Comparison of ENCODE assay signal across 2 cellular contexts in genomic region chr4:40238700-40239548, GRCh38.
TF ChIP-seq lines count a peak whose summit lies in the region.

No MANE protein-coding gene starts in this region.

TF ChIP-seq in IMR-90, 13 proteins besides CTCF, POLR2A, EP300 and RAD21:
- no peak for TF ChIP-seq CHD1 (IDR thresholded peaks at IDR 0.05; ENCODE audit: low read depth, low read length)
- TF ChIP-seq RCOR1 (IDR thresholded peaks at IDR 0.05; ENCODE audit: insufficient replicate concordance, low read length) = no peak
- no peak for TF ChIP-seq FOS (IDR thresholded peaks at IDR 0.05; ENCODE audit: low read depth, low read length)
- TF ChIP-seq SMC3 (IDR thresholded peaks at IDR 0.05; ENCODE audit: low read depth, low read length) = no peak
- TF ChIP-seq CEBPB (IDR thresholded peaks at IDR 0.05; ENCODE audit: low read depth, low read length) = no peak
- TF ChIP-seq MAFK (IDR thresholded peaks at IDR 0.05; ENCODE audit: low read depth, low read length) = no peak
- TF ChIP-seq NFE2L2 (IDR thresholded peaks at IDR 0.05; ENCODE audit: low read depth, low read length) = no peak
- TF ChIP-seq RFX5 (IDR thresholded peaks at IDR 0.05; ENCODE audit: low read depth, low read length) = no peak
- TF ChIP-seq MXI1 (IDR thresholded peaks at IDR 0.05; ENCODE audit: borderline replicate concordance, low read depth, low read length) = no peak
TF ChIP-seq in IMR-90: peak in this region for 0.

TF ChIP-seq in H1, 55 proteins besides CTCF, POLR2A, EP300 and RAD21:
- no peak for TF ChIP-seq CBX8 (IDR thresholded peaks at IDR 0.05; ENCODE audit: borderline replicate concordance, low read depth, low read length)
- no peak for TF ChIP-seq SUZ12 (IDR thresholded peaks at IDR 0.05; ENCODE audit: low read length)
- no peak for TF ChIP-seq SP1 (IDR thresholded peaks at IDR 0.05; ENCODE audit: low read depth, low read length)
- no peak for TF ChIP-seq CBX5 (IDR thresholded peaks at IDR 0.05; ENCODE audit: low read depth, low read length)
- TF ChIP-seq KDM4A (IDR thresholded peaks at IDR 0.05; ENCODE audit: low read depth, low read length, severe bottlenecking) = no peak
- TF ChIP-seq TEAD4 (IDR thresholded peaks at IDR 0.05; ENCODE audit: low read depth, low read length) = no peak
- TF ChIP-seq CEBPB (IDR thresholded peaks at IDR 0.05; ENCODE audit: low read depth, low read length) = peak; percentile 7; the same call in 1 of the 2 replicates
- TF ChIP-seq TAF7 (optimal IDR thresholded peaks at IDR 0.05; ENCODE audit: borderline replicate concordance, low read depth, low read length) = no peak
- peak; percentile 96 for TF ChIP-seq SRF (IDR thresholded peaks at IDR 0.05; ENCODE audit: low read depth, low read length)
- no peak for TF ChIP-seq GABPA (IDR thresholded peaks at IDR 0.05; ENCODE audit: borderline replicate concordance, insufficient read depth, low read length)
- no peak for TF ChIP-seq BCL11A (IDR thresholded peaks at IDR 0.05; ENCODE audit: low read depth in 2 of 2, low read length in 2 of 2)
- TF ChIP-seq NRF1 (IDR thresholded peaks at IDR 0.05; ENCODE audit: low read depth, low read length) = no peak
- no peak for TF ChIP-seq KDM5A (IDR thresholded peaks at IDR 0.05; ENCODE audit: low read length)
- no peak for TF ChIP-seq HDAC2 (IDR thresholded peaks at IDR 0.05; ENCODE audit: borderline replicate concordance in 1 of 2, low read depth in 2 of 2, low read length in 2 of 2)
